Comparison of ENCODE assay signal across 1 cellular context in the genomic region with DNA sequence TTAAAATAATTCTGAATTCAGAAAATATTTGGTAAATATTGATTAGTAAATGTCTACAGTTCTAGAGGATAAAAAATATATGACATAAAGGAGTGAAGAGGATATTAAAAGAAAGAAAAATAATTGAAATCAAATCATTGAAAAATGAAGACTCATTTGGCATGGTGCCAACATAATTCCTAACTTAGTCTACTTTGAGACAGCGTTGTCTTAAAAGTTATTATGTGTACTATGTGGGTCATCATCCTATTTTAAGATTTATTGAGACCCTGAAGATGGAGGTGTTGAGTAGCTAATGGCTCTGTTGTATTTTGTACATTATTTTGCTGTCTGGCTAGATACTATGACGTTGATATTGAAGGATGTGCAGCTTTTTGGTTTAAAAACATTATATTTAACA.
TF ChIP-seq lines count a peak whose summit lies in the region.

No MANE protein-coding gene starts in this region.

TF ChIP-seq in SK-N-SH treated with all-trans-retinoic acid at 6 μM for 48 hours, 23 proteins besides CTCF, POLR2A, EP300 and RAD21 (continued from another document):
- no peak for TF ChIP-seq CSRNP3 (CRISPR knock-in tag; IDR thresholded peaks at IDR 0.05)
- no peak for TF ChIP-seq TSHZ2 (CRISPR knock-in tag; IDR thresholded peaks at IDR 0.05)
- TF ChIP-seq ZNF565 (CRISPR knock-in tag; conservative IDR thresholded peaks at IDR 0.05; ENCODE audit: low read depth): no peak
- TF ChIP-seq, protein P1, sequence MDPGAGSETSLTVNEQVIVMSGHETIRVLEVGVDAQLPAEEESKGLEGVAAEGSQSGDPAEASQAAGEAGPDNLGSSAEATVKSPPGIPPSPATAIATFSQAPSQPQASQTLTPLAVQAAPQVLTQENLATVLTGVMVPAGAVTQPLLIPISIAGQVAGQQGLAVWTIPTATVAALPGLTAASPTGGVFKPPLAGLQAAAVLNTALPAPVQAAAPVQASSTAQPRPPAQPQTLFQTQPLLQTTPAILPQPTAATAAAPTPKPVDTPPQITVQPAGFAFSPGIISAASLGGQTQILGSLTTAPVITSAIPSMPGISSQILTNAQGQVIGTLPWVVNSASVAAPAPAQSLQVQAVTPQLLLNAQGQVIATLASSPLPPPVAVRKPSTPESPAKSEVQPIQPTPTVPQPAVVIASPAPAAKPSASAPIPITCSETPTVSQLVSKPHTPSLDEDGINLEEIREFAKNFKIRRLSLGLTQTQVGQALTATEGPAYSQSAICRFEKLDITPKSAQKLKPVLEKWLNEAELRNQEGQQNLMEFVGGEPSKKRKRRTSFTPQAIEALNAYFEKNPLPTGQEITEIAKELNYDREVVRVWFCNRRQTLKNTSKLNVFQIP (CRISPR knock-in tag; IDR thresholded peaks at IDR 0.05; ENCODE audit: borderline replicate concordance, low read depth): no peak
